ENCODE assay signal across 11 cellular contexts in the genomic region with DNA sequence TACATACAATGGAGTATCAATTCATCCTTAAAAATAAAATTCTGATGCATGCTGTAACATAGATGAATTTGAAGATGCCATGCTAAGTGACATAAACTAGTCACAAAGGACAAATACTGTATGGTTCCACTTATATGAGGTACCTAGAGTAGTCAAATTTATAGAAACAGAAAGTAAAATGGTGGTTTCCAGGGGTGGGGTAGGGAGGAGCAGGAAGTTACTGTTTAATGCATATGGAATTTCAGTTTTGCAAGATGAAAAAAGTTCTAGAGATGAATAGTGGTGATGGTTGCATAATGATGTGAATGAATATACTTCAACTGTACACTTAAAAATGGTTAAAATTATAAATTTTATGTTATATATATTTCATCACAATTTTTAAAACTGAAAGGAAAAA. TPM values are rescaled to one million over a fixed set of nuclear protein-coding genes. Genes with fewer than 3 reads are reported as not detected.
DNase-seq lines count a peak whose midpoint lies in the region; ATAC-seq and TF ChIP-seq lines count a peak whose summit lies in the region.
"Had no signal": no experiment of that assay in that cellular context is flagged by ENCODE, and none has a peak within 500 bp of the region (broad histone marks: within the 10 kb centered on the region; RNA-seq: fewer than 3 reads in every experiment).

No MANE protein-coding gene starts in this region.

- H3K36me3 ChIP-seq in upper lobe of right lung = no peaks in the 10 kb centered on the region
- H3K36me3 ChIP-seq: BLaER1, heart left ventricle had no signal

- H3K4me3 Mint-ChIP-seq in T-helper 1 cell treated with Interleukin-12 subunit alpha and Interleukin-12 subunit beta and Interleukin-4 antibody, amounts not matched to agents 30 μg/mL and 1 μg/mL, for 36 hours = no peak overlapping the region

- H3K9me3 ChIP-seq in upper lobe of right lung = no peaks in the 10 kb centered on the region

- DNase-seq in A172 (ENCODE audit: low spot score) = peak; percentile 33
- no peak for DNase-seq in upper lobe of right lung
- no peak for DNase-seq in NCI-H128 (lab: John Stamatoyannopoulos, UW; ENCODE audit: unreplicated experiment)
- no peak for DNase-seq in NCI-H1694 treated with DMSO at 0.1 percent for 48 hours (lab: John Stamatoyannopoulos, UW)
- DNase-seq in activated CD4-positive, alpha-beta T cell treated with anti-CD3 and anti-CD28 coated beads for 1 hour = no peak
- DNase-seq: heart left ventricle, nucleus accumbens had no signal

- no peaks in the 10 kb centered on the region for H3K27me3 ChIP-seq in upper lobe of right lung
- H3K27me3 ChIP-seq: BLaER1, heart left ventricle had no signal

- intact Hi-C loops in upper lobe of right lung (cut with DNase I) = no loop called here

- peaks cover 17% of the 10 kb centered on the region for H3K36me3 Mint-ChIP-seq in T-helper 1 cell treated with Interleukin-12 subunit alpha and Interleukin-12 subunit beta and Interleukin-4 antibody, amounts not matched to agents 30 μg/mL and 1 μg/mL, for 36 hours (ENCODE audit: low read depth)

- ATAC-seq in GM19035 (IDR thresholded peaks at IDR 0.05; ENCODE audit: unreplicated experiment) (peak; percentile 56), HG03097 (IDR thresholded peaks at IDR 0.05; ENCODE audit: low FRiP score, unreplicated experiment) (peak; percentile 87), upper lobe of right lung (no peak)
- ATAC-seq: heart left ventricle had no signal

- H3K27ac Mint-ChIP-seq in T-helper 1 cell treated with Interleukin-12 subunit alpha and Interleukin-12 subunit beta and Interleukin-4 antibody, amounts not matched to agents 30 μg/mL and 1 μg/mL, for 36 hours = peak overlapping the region; percentile 13

- H3K27me3 Mint-ChIP-seq in T-helper 1 cell treated with Interleukin-12 subunit alpha and Interleukin-12 subunit beta and Interleukin-4 antibody, amounts not matched to agents 30 μg/mL and 1 μg/mL, for 36 hours (ENCODE audit: low read depth) = peaks cover 22% of the 10 kb centered on the region

- H3K4me1 Mint-ChIP-seq in T-helper 1 cell treated with Interleukin-12 subunit alpha and Interleukin-12 subunit beta and Interleukin-4 antibody, amounts not matched to agents 30 μg/mL and 1 μg/mL, for 36 hours (ENCODE audit: low read depth) = peaks cover 23% of the 10 kb centered on the region

- H3K4me1 ChIP-seq in upper lobe of right lung = no peaks in the 10 kb centered on the region
- H3K4me1 ChIP-seq: BLaER1 had no signal

- no peak overlapping the region for H3K27ac ChIP-seq in upper lobe of right lung
- H3K27ac ChIP-seq: BLaER1, heart left ventricle had no signal

- H3K4me3 ChIP-seq in upper lobe of right lung = no peak overlapping the region
- H3K4me3 ChIP-seq: BLaER1, heart left ventricle had no signal

- no peak for TF ChIP-seq CTCF in upper lobe of right lung (IDR thresholded peaks at IDR 0.05)

- peaks cover 40% of the 10 kb centered on the region for H3K9me3 Mint-ChIP-seq in T-helper 1 cell treated with Interleukin-12 subunit alpha and Interleukin-12 subunit beta and Interleukin-4 antibody, amounts not matched to agents 30 μg/mL and 1 μg/mL, for 36 hours

RNA-seq across cellular contexts. Expression of gene FNIP1, which starts 57.3 kb away (rescaled TPM):
- 50.5 and 59.4 TPM in 2 replicates for total RNA-seq in A172 (2014; rRNA removed; shearing (Covaris generic))
- total RNA-seq in upper lobe of right lung = 42.7 TPM
